Comparison of ENCODE assay signal across 15 cellular contexts in the genomic region with DNA sequence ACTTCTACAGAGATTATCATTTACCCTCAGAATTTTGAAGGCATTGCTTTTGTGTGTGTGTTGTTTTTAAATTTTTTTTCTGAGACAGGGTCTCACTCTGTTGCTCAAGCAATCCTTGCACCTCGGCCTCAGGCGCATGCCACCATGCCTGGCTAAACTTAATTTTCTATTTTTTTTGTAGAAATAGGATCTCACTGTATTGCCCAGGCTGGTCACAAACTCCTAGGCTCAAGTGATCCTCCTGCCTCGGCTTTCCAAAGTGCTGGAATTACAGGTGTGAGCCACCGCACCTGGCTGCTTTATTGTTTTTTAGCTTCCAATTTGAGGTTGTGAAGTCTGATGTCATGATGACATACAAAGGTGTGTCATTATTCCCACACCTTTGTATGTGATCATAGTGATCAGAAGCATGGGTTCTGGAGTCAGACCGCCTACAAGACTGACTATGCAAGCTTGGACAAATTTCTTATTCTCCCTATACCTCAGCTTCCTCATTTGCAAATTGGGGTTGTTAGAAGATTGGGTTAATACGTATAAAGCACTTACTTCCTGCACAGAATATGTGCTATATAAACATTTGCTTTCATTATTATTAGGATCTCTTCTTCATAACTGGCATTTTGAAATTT. TPM values are rescaled to one million over a fixed set of nuclear protein-coding genes. Genes with fewer than 3 reads are reported as not detected.
"Had no signal": no experiment of that assay in that cellular context is flagged by ENCODE, and none has a peak within 500 bp of the region (broad histone marks: within the 10 kb centered on the region; RNA-seq: fewer than 3 reads in every experiment).

No MANE protein-coding gene starts in this region.

- DNase-seq: activated naive CD4-positive, alpha-beta T cell treated with anti-CD3 and anti-CD28 coated beads, Interleukin-2, amount 10 ng/mL, durations not matched to agents 7 days and 5 days; left ventricle myocardium inferior; mesenchymal stem cell; sigmoid colon; stimulated activated CD4-positive, alpha-beta T cell treated with anti-CD3 and anti-CD28 coated beads, Interleukin-2, amount 100 ng/mL, for 24 hours; stimulated activated naive CD8-positive, alpha-beta T cell treated with anti-CD3 and anti-CD28 coated beads, Interleukin-15, Interleukin-2, amounts not matched to agents 100 U/mL and 50 U/mL, for 24 hours had no signal

- H3K9me3 ChIP-seq: left ventricle myocardium inferior, sigmoid colon, suprapubic skin had no signal

- H3K9me3 Mint-ChIP-seq: activated naive CD4-positive, alpha-beta T cell treated with anti-CD3 and anti-CD28 coated beads, Interleukin-2, amount 10 ng/mL, durations not matched to agents 7 days and 5 days; activated T-helper 2 cell treated with anti-CD3 and anti-CD28 coated beads, Interferon-gamma antibody, Interleukin-2, Interleukin-4, amounts not matched to agents 10 μg/mL and 5 μg/mL and 100 μg/mL, durations not matched to agents 14 hours and 24 hours and 36 hours had no signal

- H3K4me3 Mint-ChIP-seq: activated naive CD4-positive, alpha-beta T cell treated with anti-CD3 and anti-CD28 coated beads, Interleukin-2, amount 10 ng/mL, durations not matched to agents 7 days and 5 days had no signal

- H3K27me3 ChIP-seq: cardiac muscle cell, sigmoid colon, suprapubic skin had no signal

- H3K27ac ChIP-seq: cardiac muscle cell, left ventricle myocardium inferior, sigmoid colon, suprapubic skin had no signal

- H3K4me3 ChIP-seq: cardiac muscle cell, left ventricle myocardium inferior, sigmoid colon, suprapubic skin had no signal

- ATAC-seq: activated CD4-positive, CD25-positive, alpha-beta regulatory T cell treated with anti-CD3 and anti-CD28 coated beads, Interleukin-2, amount 50 U/mL, for 24 hours; stimulated activated naive CD8-positive, alpha-beta T cell treated with anti-CD3 and anti-CD28 coated beads, Interleukin-15, Interleukin-2, amounts not matched to agents 100 U/mL and 50 U/mL, for 24 hours had no signal

- H3K27ac Mint-ChIP-seq: activated naive CD4-positive, alpha-beta T cell treated with anti-CD3 and anti-CD28 coated beads, Interleukin-2, amount 10 ng/mL, durations not matched to agents 7 days and 5 days; activated T-helper 2 cell treated with anti-CD3 and anti-CD28 coated beads, Interferon-gamma antibody, Interleukin-2, Interleukin-4, amounts not matched to agents 10 μg/mL and 5 μg/mL and 100 μg/mL, durations not matched to agents 14 hours and 24 hours and 36 hours had no signal

RNA-seq across cellular contexts. Expression of a gene that starts 32.7 kb away (rescaled TPM):
- total RNA-seq: cardiac muscle cell, endothelial cell of umbilical vein, fibroblast of lung, pulmonary artery endothelial cell had no signal
- polyA plus RNA-seq: cardiac muscle cell, endothelial cell of umbilical vein, fibroblast of lung, keratinocyte, neural cell had no signal
